In genomic region chr1:169214598-169214997, GRCh38 we compare ENCODE assay signal across 22 cellular contexts.
A peak's percentile ranks its signal among the peaks of the same experiment; 100 is the strongest.
DNase-seq lines count a peak whose midpoint lies in the region; ATAC-seq, FAIRE-seq and TF ChIP-seq lines count a peak whose summit lies in the region.
"Had no signal": no experiment of that assay in that cellular context is flagged by ENCODE, and none has a peak within 500 bp of the region (broad histone marks: within the 10 kb centered on the region; RNA-seq: fewer than 3 reads in every experiment).

No MANE protein-coding gene starts in this region.

- H3K27ac ChIP-seq in H1 (ENCODE audit: low read depth, low read length) (no peak overlapping the region), mesendoderm (ENCODE audit: low read depth, low read length) (no peak overlapping the region), brain microvascular endothelial cell (no peak overlapping the region)
- H3K27ac ChIP-seq: BLaER1 treated with 17β-estradiol and CSF1 and Interleukin-3, amounts not matched to agents 10 nM and 100 nM; C4-2B had no signal

- FAIRE-seq in H1 (lab: Jason Lieb, UNC) = no peak
- FAIRE-seq: A204.1, GM12878, GM12892, GM18507 had no signal

- no peaks in the 10 kb centered on the region for H3K23me2 ChIP-seq in H1 (ENCODE audit: low read depth, low read length)

- TF ChIP-seq POLR2A in H1 (IDR thresholded peaks at IDR 0.05; ENCODE audit: control extremely low read depth in 1 of 2, low read depth in 2 of 2, low read length in 2 of 2) = no peak

- WGBS in H1 (ENCODE audit: extremely low coverage in 1 of 2, insufficient coverage in 1 of 2, insufficient read length in 1 of 2, insufficient replicate concordance in 2 of 2, low coverage in 1 of 2, low lambda C conversion rate in 2 of 2, missing lambda C conversion rate in 1 of 2), 2 experiments = 95% methylated on average over 4 of the region's 4 CpGs; no CpG with 5 or more reads in 1 of the 2 experiments
- no CpG with 5 or more reads among the region's 4 CpGs for WGBS in mesendoderm (ENCODE audit: extremely low coverage, insufficient coverage, low lambda C conversion rate)

- no peaks in the 10 kb centered on the region for H4K20me1 ChIP-seq in H1 (replicated peaks in 1 of 2; ENCODE audit: control insufficient read depth in 1 of 2, insufficient read depth in 2 of 2, low read length in 2 of 2)
- H4K20me1 ChIP-seq: BLaER1 treated with 17β-estradiol and CSF1 and Interleukin-3, amounts not matched to agents 10 nM and 100 nM had no signal

- H2BK5ac ChIP-seq in H1 (ENCODE audit: low read depth, low read length) (no peak overlapping the region; the same call in 1 of the 2 replicates), mesendoderm (ENCODE audit: low read length) (no peak overlapping the region)

- no peaks in the 10 kb centered on the region for H3K36me3 ChIP-seq in H1 (ENCODE audit: control insufficient read depth in 2 of 4, insufficient read depth in 4 of 4, low read length in 3 of 4)
- H3K36me3 ChIP-seq in mesendoderm (ENCODE audit: control insufficient read depth, insufficient read depth, low read length) = no peaks in the 10 kb centered on the region
- no peaks in the 10 kb centered on the region for H3K36me3 ChIP-seq in brain microvascular endothelial cell (replicated peaks)

- ATAC-seq in HG02610 (IDR thresholded peaks at IDR 0.05; ENCODE audit: unreplicated experiment) = no peak
- ATAC-seq: CD8-positive, alpha-beta T cell; GM12878 had no signal

- H4K5ac ChIP-seq in H1 (ENCODE audit: insufficient read length, low read depth, low read length) = no peak overlapping the region
- H4K5ac ChIP-seq in mesendoderm (ENCODE audit: low read length) = no peak overlapping the region

- DNase-seq in G401 (ENCODE audit: low spot score) (peak; percentile 27), H1 (ENCODE audit: low read depth in 1 of 2, low spot score in 2 of 2) (no peak), mesendoderm (no peak), posterior vena cava (ENCODE audit: low spot score) (peak; percentile 77), brain microvascular endothelial cell (no peak), cerebellum (ENCODE audit: low spot score) (no peak), T-helper 2 cell (no peak)
- DNase-seq: 8988T; ACHN; Caco-2; Calu3; CD4-positive, alpha-beta T cell; CD8-positive, alpha-beta T cell; DMS79 treated with DMSO at 0.1 percent for 48 hours; GDM1 had no signal

- no peak overlapping the region for H2AK5ac ChIP-seq in H1 (ENCODE audit: low read depth, low read length)
- H2AK5ac ChIP-seq in mesendoderm (ENCODE audit: low read length) = no peak overlapping the region

- no peak overlapping the region for H3K9ac ChIP-seq in H1 (replicated peaks in 1 of 4; ENCODE audit: extremely low read depth in 1 of 4, low read depth in 3 of 4, low read length in 3 of 4)
- H3K9ac ChIP-seq in mesendoderm (ENCODE audit: low read length) = no peak overlapping the region
- H3K9ac ChIP-seq: BLaER1 treated with 17β-estradiol and CSF1 and Interleukin-3, amounts not matched to agents 10 nM and 100 nM had no signal

- H3K27me3 ChIP-seq in H1 (replicated peaks in 1 of 4; ENCODE audit: control insufficient read depth in 3 of 4, extremely low read depth in 1 of 4, insufficient read depth in 3 of 4, low read length in 3 of 4) (no peaks in the 10 kb centered on the region), mesendoderm (ENCODE audit: insufficient read depth, low read length, poor library complexity) (no peaks in the 10 kb centered on the region), brain microvascular endothelial cell (replicated peaks) (no peaks in the 10 kb centered on the region)
- H3K27me3 ChIP-seq: BLaER1 treated with 17β-estradiol and CSF1 and Interleukin-3, amounts not matched to agents 10 nM and 100 nM had no signal

- H3K4me1 ChIP-seq in H1 (replicated peaks in 1 of 4; ENCODE audit: control insufficient read depth in 3 of 4, insufficient read depth in 4 of 4, low read length in 3 of 4) (peaks cover 0 to 3% (median 0%) of the 10 kb centered on the region in 4 experiments; a peak in 1 of 7 replicates), mesendoderm (ENCODE audit: control insufficient read depth, low read depth, low read length) (peaks cover 4% of the 10 kb centered on the region)
- H3K4me1 ChIP-seq: BLaER1 treated with 17β-estradiol and CSF1 and Interleukin-3, amounts not matched to agents 10 nM and 100 nM; Caco-2 had no signal

- H3K18ac ChIP-seq in H1 (ENCODE audit: extremely low read depth, low read length) (no peak overlapping the region), mesendoderm (ENCODE audit: low read length) (no peak overlapping the region)

- H2BK20ac ChIP-seq in H1 (ENCODE audit: low read length) = no peak overlapping the region

- H3K4me3 ChIP-seq in H1 (ENCODE audit: extremely low read depth in 1 of 4, insufficient read depth in 2 of 4, low read depth in 3 of 4, low read length in 4 of 4) = no peak overlapping the region
- H3K4me3 ChIP-seq in mesendoderm (ENCODE audit: low read length) = no peak overlapping the region
- no peak overlapping the region for H3K4me3 ChIP-seq in brain microvascular endothelial cell (ENCODE audit: low read depth, low read length)
- H3K4me3 ChIP-seq: BLaER1 treated with 17β-estradiol and CSF1 and Interleukin-3, amounts not matched to agents 10 nM and 100 nM; GM12878 had no signal

- no peak overlapping the region for H3K4ac ChIP-seq in H1 (replicated peaks; ENCODE audit: insufficient read length, low read depth, low read length)
- H3K4ac ChIP-seq in mesendoderm (ENCODE audit: low read depth, low read length) = no peak overlapping the region

- no peak overlapping the region for H3K14ac ChIP-seq in H1 (ENCODE audit: insufficient read length)

- POLR2A ChIA-PET in H1 (lab: Charles Lee; ENCODE audit: partially characterized antibody) = no interaction called here

- H3K56ac ChIP-seq in H1 (replicated peaks; ENCODE audit: insufficient read length, low read depth, low read length) (no peak overlapping the region), mesendoderm (ENCODE audit: low read length) (peak overlapping the region; percentile 10)

- no peak overlapping the region for H3K23ac ChIP-seq in H1 (ENCODE audit: insufficient read length)
- H3K23ac ChIP-seq in mesendoderm (ENCODE audit: low read length) = no peak overlapping the region

- H3K79me2 ChIP-seq in H1 (ENCODE audit: control insufficient read depth in 1 of 2, insufficient read depth in 2 of 2, low read length in 2 of 2) (no peaks in the 10 kb centered on the region), mesendoderm (ENCODE audit: control insufficient read depth, insufficient read depth, low read length) (no peaks in the 10 kb centered on the region)

- in situ Hi-C loops in G401 (cut with HindIII; ENCODE audit: low sequenced_read_pairs) (no loop called here), brain microvascular endothelial cell (cut with HindIII; ENCODE audit: low pct_ligation_motif_present, low sequenced_read_pairs) (no loop called here)

- TF ChIP-seq RAD21 in H1 (IDR thresholded peaks at IDR 0.05 in 1 of 2, conservative IDR thresholded peaks at IDR 0.05 in 1 of 2; ENCODE audit: low read depth in 2 of 2, low read length in 2 of 2) = no peak

- no peak overlapping the region for H2AFZ ChIP-seq in H1 (ENCODE audit: low read length)

- peak overlapping the region; percentile 46; the same call in 1 of the 2 replicates for H2BK12ac ChIP-seq in H1 (ENCODE audit: low read depth, low read length)

- TF ChIP-seq EP300 in H1 (IDR thresholded peaks at IDR 0.05; ENCODE audit: borderline replicate concordance in 1 of 2, low read depth in 2 of 2, low read length in 2 of 2) = no peak

- no peak overlapping the region for H3K4me2 ChIP-seq in H1 (ENCODE audit: insufficient read depth in 1 of 2, low read depth in 2 of 2, low read length in 2 of 2)
- H3K4me2 ChIP-seq in mesendoderm (ENCODE audit: low read length) = no peak overlapping the region
- H3K4me2 ChIP-seq: BLaER1 treated with 17β-estradiol and CSF1 and Interleukin-3, amounts not matched to agents 10 nM and 100 nM had no signal

- TF ChIP-seq CTCF in H1 (IDR thresholded peaks at IDR 0.05; ENCODE audit: control extremely low read depth in 1 of 3, insufficient read depth in 1 of 3, low read depth in 1 of 3, low read length in 3 of 3) (no peak), brain microvascular endothelial cell (IDR thresholded peaks at IDR 0.05; ENCODE audit: low read depth, low read length, missing control alignments) (no peak)

- H4K8ac ChIP-seq in H1 (ENCODE audit: extremely low read depth, insufficient read depth, low read length) (no peak overlapping the region), mesendoderm (ENCODE audit: low read depth, low read length) (no peak overlapping the region)

- H3K79me1 ChIP-seq in H1 (ENCODE audit: low read depth, low read length) (no peaks in the 10 kb centered on the region), mesendoderm (ENCODE audit: low read length) (no peaks in the 10 kb centered on the region)

- H2BK120ac ChIP-seq in H1 (replicated peaks; ENCODE audit: low read depth, low read length) (no peak overlapping the region), mesendoderm (ENCODE audit: low read depth, low read length) (no peak overlapping the region)

- no peak overlapping the region for H4K91ac ChIP-seq in H1 (replicated peaks; ENCODE audit: insufficient read length, low read length)

- intact Hi-C loops in posterior vena cava (cut with DNase I) = no loop called here

- no peaks in the 10 kb centered on the region for H3K9me3 ChIP-seq in H1 (ENCODE audit: insufficient read depth in 2 of 2, low read depth in 1 of 2, low read length in 1 of 2)
- H3K9me3 ChIP-seq: Caco-2 had no signal

- H2BK15ac ChIP-seq in H1 (ENCODE audit: low read length) (no peak overlapping the region), mesendoderm (replicated peaks; ENCODE audit: low read depth) (no peak overlapping the region)

- CTCF ChIA-PET in H1 (lab: Charles Lee; ENCODE audit: partially characterized antibody) = interaction anchor here (1.8 kb wide), 1 partner anchor 11 kb away, joined by 4 read pairs; no protein-coding TSS in a partner anchor

TF ChIP-seq in H1, 55 proteins besides CTCF, POLR2A, EP300 and RAD21:
- TF ChIP-seq PHF8 (conservative IDR thresholded peaks at IDR 0.05; ENCODE audit: low read depth, low read length) (no peak), CBX8 (IDR thresholded peaks at IDR 0.05; ENCODE audit: borderline replicate concordance, low read depth, low read length) (no peak), EGR1 (IDR thresholded peaks at IDR 0.05; ENCODE audit: borderline replicate concordance, low read depth, low read length) (no peak), HDAC6 (IDR thresholded peaks at IDR 0.05; ENCODE audit: low read depth, low read length) (no peak)
TF ChIP-seq in H1: peak in this region for 0.

Comparison
In these comparisons a context has a peak if more than half of its experiments do, and no peak if none do; other contexts are left out.
1. DNase-seq: peak in G401 (single experiment) and posterior vena cava (single experiment); none in H1 (0 of 2), mesendoderm (single experiment), brain microvascular endothelial cell (single experiment), cerebellum (single experiment) and T-helper 2 cell (0 of 5).